8 cellular contexts compared by ENCODE assay signal in genomic region chr2:218959141-218959731, GRCh38. TPM values are rescaled to one million over a fixed set of nuclear protein-coding genes. Genes with fewer than 3 reads are reported as not detected.
A peak's percentile ranks its signal among the peaks of the same experiment; 100 is the strongest.
DNase-seq lines count a peak whose midpoint lies in the region; ATAC-seq and TF ChIP-seq lines count a peak whose summit lies in the region.

TSS of gene CDK5R2 (plus strand) at chr2:218959666. CDS start at chr2:218959821, 155 bp downstream.

- peak; percentile 55 to 91 (median 82) for ATAC-seq in heart left ventricle

- H3K27me3 ChIP-seq in MG63 = peaks cover 40% of the 10 kb centered on the region
- H3K27me3 ChIP-seq in adrenal gland = peaks cover 52% of the 10 kb centered on the region
- peaks cover 44 to 91% (median 67%) of the 10 kb centered on the region in 9 donors for H3K27me3 ChIP-seq in heart left ventricle
- H3K27me3 ChIP-seq in prostate gland (replicated peaks; ENCODE audit: insufficient read depth) = peaks cover 43% of the 10 kb centered on the region
- peaks cover 9% of the 10 kb centered on the region for H3K27me3 ChIP-seq in vagina

- 0 to 4% (median 1%) methylated on average over 1 to 37 of the region's 37 CpGs for WGBS in adrenal gland, 4 donors
- WGBS in heart left ventricle, 4 donors = 1 to 2% (median 2%) methylated on average over 13 to 37 of the region's 37 CpGs
- WGBS in prostate gland = 2% methylated on average over 33 of the region's 37 CpGs

- DNase-seq in GM04503 (ENCODE audit: low read depth) (peak; percentile 13), HCEC 1CT (peak; percentile 78), MG63 (peak; percentile 83), SHP77 treated with DMSO at 0.1 percent for 48 hours (lab: John Stamatoyannopoulos, UW) (peak; percentile 89), adrenal gland (peak; percentile 50 to 95 (median 79)), heart left ventricle (peak; percentile 68 to 81 (median 73)), prostate gland (ENCODE audit: low spot score) (peak; percentile 51), vagina (ENCODE audit: extremely low spot score in 2 of 2) (peak; percentile 77 to 79)

- peak within 1 kb of the TSS in 1 of 5 donors; percentile 76 for H3K27ac ChIP-seq in adrenal gland
- H3K27ac ChIP-seq in heart left ventricle = no peak within 1 kb of the TSS
- H3K27ac ChIP-seq in prostate gland = no peak within 1 kb of the TSS
- no peak within 1 kb of the TSS for H3K27ac ChIP-seq in vagina

- H3K4me3 ChIP-seq in MG63 (peak within 1 kb of the TSS; percentile 39), adrenal gland (peak within 1 kb of the TSS in 1 of 4 donors; percentile 55), heart left ventricle (peak within 1 kb of the TSS; percentile 15 to 52 (median 40)), prostate gland (peak within 1 kb of the TSS; percentile 15 to 30), vagina (peak within 1 kb of the TSS; percentile 22 to 32)

- TF ChIP-seq POLR2A in adrenal gland (IDR thresholded peaks at IDR 0.05) (peak in 1 of 2 donors; percentile 16), heart left ventricle (IDR thresholded peaks at IDR 0.05) (no peak), prostate gland (IDR thresholded peaks at IDR 0.05) (no peak), vagina (IDR thresholded peaks at IDR 0.05) (no peak)

- H3K36me3 ChIP-seq in MG63 (no peaks in the 10 kb centered on the region), adrenal gland (replicated peaks in 1 of 2) (no peaks in the 10 kb centered on the region), heart left ventricle (no peaks in the 10 kb centered on the region), prostate gland (no peaks in the 10 kb centered on the region), vagina (no peaks in the 10 kb centered on the region)

- H3K4me1 ChIP-seq in adrenal gland (replicated peaks in 1 of 2) (peaks cover 0 to 4% of the 10 kb centered on the region in 2 donors), heart left ventricle (peaks cover 0 to 20% (median 3%) of the 10 kb centered on the region in 12 donors), prostate gland (replicated peaks) (no peaks in the 10 kb centered on the region), vagina (peaks cover 8% of the 10 kb centered on the region)

- intact Hi-C loops in adrenal gland (cut with DNase I) = no loop called here
- intact Hi-C loops in heart left ventricle (cut with DNase I) = no loop called here
- intact Hi-C loops in prostate gland (cut with DNase I) = no loop called here
- intact Hi-C loops in vagina (cut with DNase I) = no loop called here

- TF ChIP-seq CTCF in adrenal gland (IDR thresholded peaks at IDR 0.05) = no peak
- no peak for TF ChIP-seq CTCF in heart left ventricle (IDR thresholded peaks at IDR 0.05)
- TF ChIP-seq CTCF in prostate gland (IDR thresholded peaks at IDR 0.05) = no peak
- no peak for TF ChIP-seq CTCF in vagina (IDR thresholded peaks at IDR 0.05)

- no peaks in the 10 kb centered on the region for H3K9me3 ChIP-seq in MG63
- H3K9me3 ChIP-seq in adrenal gland (replicated peaks in 1 of 3) = no peaks in the 10 kb centered on the region
- no peaks in the 10 kb centered on the region for H3K9me3 ChIP-seq in heart left ventricle
- H3K9me3 ChIP-seq in prostate gland = no peaks in the 10 kb centered on the region
- H3K9me3 ChIP-seq in vagina = no peaks in the 10 kb centered on the region

RNA-seq across cellular contexts. Expression of gene CDK5R2, which starts in this region (rescaled TPM):
- not detected in 2 replicates for total RNA-seq in MG63 (2014; rRNA removed; shearing (Covaris generic); ENCODE audit: low replicate concordance)
- total RNA-seq in adrenal gland (1 to 10 TPM in 3 of 8 donors, under 1 TPM in 2, not detected in 3; 0.13 to 8.7 (median 1.7) TPM), heart left ventricle (not detected), prostate gland (not detected), vagina (0.49 TPM)
- polyA plus RNA-seq in adrenal gland (10 to 100 TPM in 1 of 3 donors, 1 to 10 TPM in 2; 1.7 to 10.4 (median 5.0) TPM), heart left ventricle (not detected)

Comparison
In these comparisons a context has a peak if more than half of its experiments do, and no peak if none do; other contexts are left out.
1. Peak in DNase-seq and H3K4me3 ChIP-seq in MG63; RNA of the gene not detected or under 1 TPM.
2. Peak in DNase-seq, ATAC-seq and H3K4me3 ChIP-seq in heart left ventricle; RNA of the gene not detected or under 1 TPM.
3. Peak in DNase-seq and H3K4me3 ChIP-seq in prostate gland; RNA of the gene not detected or under 1 TPM.
4. Peak in DNase-seq and H3K4me3 ChIP-seq in vagina; RNA of the gene not detected or under 1 TPM.
5. DNase-seq: peak in every context shown above with its lines; median percentile 89 in SHP77 treated with DMSO at 0.1 percent for 48 hours; 83 in MG63; 79 in adrenal gland; 78 in HCEC 1CT; 78 in vagina; 73 in heart left ventricle; 51 in prostate gland; 13 in GM04503.